In genomic region chr5:131740477-131740876, GRCh38 we compare ENCODE assay signal across 26 cellular contexts. TPM values are rescaled to one million over a fixed set of nuclear protein-coding genes. Genes with fewer than 3 reads are reported as not detected.
DNase-seq lines count a peak whose midpoint lies in the region; ATAC-seq, FAIRE-seq and TF ChIP-seq lines count a peak whose summit lies in the region.
"Had no signal": no experiment of that assay in that cellular context is flagged by ENCODE, and none has a peak within 500 bp of the region (broad histone marks: within the 10 kb centered on the region; RNA-seq: fewer than 3 reads in every experiment).

No MANE protein-coding gene starts in this region.

- H3K36me3 Mint-ChIP-seq in natural killer cell treated with Interleukin-12 subunit alpha and Interleukin-12 subunit beta and Interleukin-15 and Interleukin-18, amount 100 ng/mL, for 72 hours = no peaks in the 10 kb centered on the region

- FAIRE-seq in GM12892 (lab: Jason Lieb, UNC) (peak; percentile 70), K562 (lab: Jason Lieb, UNC) (no peak)
- FAIRE-seq: A204.1, GM12878, GM18507, GM19239 had no signal

- no peaks in the 10 kb centered on the region; the same call in none of the 2 replicates for H3K9me3 ChIP-seq in K562 (replicated peaks; ENCODE audit: control insufficient read depth, insufficient read depth, low read depth, low read length)
- H3K9me3 ChIP-seq: BE2C had no signal

- DNase-seq in GM12892 (ENCODE audit: insufficient read length) (no peak), K562 (ENCODE audit: extremely low read depth in 1 of 4, low spot score in 3 of 4) (no peak)
- DNase-seq in natural killer cell treated with Interleukin-12 subunit alpha and Interleukin-12 subunit beta and Interleukin-15 and Interleukin-18, amount 100 ng/mL, for 72 hours (ENCODE audit: low spot score) = no peak
- DNase-seq: 8988T; ACHN; BE2C; C1 segment of cervical spinal cord; CD4-positive, alpha-beta memory T cell; CD4-positive, CD25-positive, alpha-beta regulatory T cell; CD8-positive, alpha-beta memory T cell; COR-L47; DMS 273 treated with DMSO at 0.1 percent for 48 hours; DMS153; DMS53; DMS79; DND-41; EL; GDM1 had no signal

- no peak overlapping the region for H3K4me3 ChIP-seq in K562
- H3K4me3 ChIP-seq: BLaER1, GM12878 had no signal

- TF ChIP-seq EP300 in K562 (IDR thresholded peaks at IDR 0.05; ENCODE audit: low read length) = no peak

- no peak overlapping the region for H2AFZ ChIP-seq in K562 (ENCODE audit: low read depth, low read length)

- 93% methylated on average over 3 of the region's 3 CpGs for WGBS in K562 (ENCODE audit: insufficient coverage, low coverage, missing lambda C conversion rate)

- in situ Hi-C loops in K562 (cut with MboI) = no loop called here

- H3K4me2 ChIP-seq in K562 (ENCODE audit: insufficient read depth, low read length) = no peak overlapping the region
- H3K4me2 ChIP-seq: BLaER1 had no signal

- H3K9ac ChIP-seq in K562 (ENCODE audit: insufficient read depth in 1 of 2, low read depth in 2 of 2, low read length in 2 of 2) = no peak overlapping the region
- H3K9ac ChIP-seq: BLaER1 had no signal

- H3K27ac ChIP-seq in K562 (ENCODE audit: extremely low read depth, low read depth, low read length) = no peak overlapping the region
- H3K27ac ChIP-seq: BLaER1 had no signal

- no peaks in the 10 kb centered on the region for H3K27me3 Mint-ChIP-seq in natural killer cell treated with Interleukin-12 subunit alpha and Interleukin-12 subunit beta and Interleukin-15 and Interleukin-18, amount 100 ng/mL, for 72 hours
- H3K27me3 Mint-ChIP-seq: CD4-positive, alpha-beta memory T cell; CD4-positive, CD25-positive, alpha-beta regulatory T cell; CD8-positive, alpha-beta memory T cell had no signal

- POLR2A ChIA-PET in K562 (lab: Yijun Ruan, JAX) = no interaction called here

- intact Hi-C loops in K562 (cut with micrococcal nuclease) = no loop called here

- no TSS peak for BruUV-seq in K562 (replicated peaks; lab: Mats Ljungman, UMichigan)

- H3K79me2 ChIP-seq in K562 (ENCODE audit: control insufficient read depth, insufficient read depth, low read length) = peaks cover 71% of the 10 kb centered on the region

- no peaks in the 10 kb centered on the region for H3K9me3 Mint-ChIP-seq in natural killer cell treated with Interleukin-12 subunit alpha and Interleukin-12 subunit beta and Interleukin-15 and Interleukin-18, amount 100 ng/mL, for 72 hours
- H3K9me3 Mint-ChIP-seq: CD4-positive, alpha-beta memory T cell; CD8-positive, alpha-beta memory T cell had no signal

- no peak overlapping the region for H3K27ac Mint-ChIP-seq in natural killer cell treated with Interleukin-12 subunit alpha and Interleukin-12 subunit beta and Interleukin-15 and Interleukin-18, amount 100 ng/mL, for 72 hours
- H3K27ac Mint-ChIP-seq: CD4-positive, CD25-positive, alpha-beta regulatory T cell; CD8-positive, alpha-beta memory T cell had no signal

- H4K20me1 ChIP-seq in K562 (replicated peaks; ENCODE audit: control insufficient read depth, insufficient read depth, low read length) = no peaks in the 10 kb centered on the region

- ATAC-seq in K562 (no peak), GM19328 (IDR thresholded peaks at IDR 0.05; ENCODE audit: unreplicated experiment) (no peak), GM18907 (IDR thresholded peaks at IDR 0.05; ENCODE audit: unreplicated experiment) (no peak)
- ATAC-seq in natural killer cell treated with Interleukin-12 subunit alpha and Interleukin-12 subunit beta and Interleukin-15 and Interleukin-18, amount 100 ng/mL, for 72 hours = no peak
- ATAC-seq: GM12878 had no signal

- H3K27me3 ChIP-seq in K562 (ENCODE audit: control insufficient read depth in 2 of 2, insufficient read depth in 2 of 2, low read length in 2 of 2) = no peaks in the 10 kb centered on the region
- H3K27me3 ChIP-seq: BE2C, BLaER1 had no signal

- peaks cover 4 to 12% of the 10 kb centered on the region in 2 experiments; a peak in 3 of 5 replicates for H3K4me1 ChIP-seq in K562 (replicated peaks in 1 of 2; ENCODE audit: control insufficient read depth in 2 of 2, insufficient read depth in 2 of 2, low read length in 2 of 2)
- H3K4me1 ChIP-seq: BE2C, BLaER1 had no signal

- no peaks in the 10 kb centered on the region for H3K9me1 ChIP-seq in K562 (ENCODE audit: control insufficient read depth, insufficient read depth, low read length)

- no peak overlapping the region for H3K4me3 Mint-ChIP-seq in natural killer cell treated with Interleukin-12 subunit alpha and Interleukin-12 subunit beta and Interleukin-15 and Interleukin-18, amount 100 ng/mL, for 72 hours
- H3K4me3 Mint-ChIP-seq: CD14-positive monocyte; CD4-positive, alpha-beta memory T cell; CD4-positive, CD25-positive, alpha-beta regulatory T cell; CD8-positive, alpha-beta memory T cell had no signal

- peaks cover 5 to 9% of the 10 kb centered on the region in 2 donors for H3K4me1 Mint-ChIP-seq in natural killer cell treated with Interleukin-12 subunit alpha and Interleukin-12 subunit beta and Interleukin-15 and Interleukin-18, amount 100 ng/mL, for 72 hours (ENCODE audit: low read depth in 2 of 2)
- H3K4me1 Mint-ChIP-seq: CD14-positive monocyte had no signal

- no peak for TF ChIP-seq POLR2A in GM12892 (IDR thresholded peaks at IDR 0.05; ENCODE audit: low read depth, low read length)
- TF ChIP-seq POLR2A in K562 (conservative IDR thresholded peaks at IDR 0.05) = no peak

- CTCF ChIA-PET in K562 (lab: Yijun Ruan, JAX; ENCODE audit: low intra/inter-chr PET ratio) = no interaction called here

- peaks cover 79% of the 10 kb centered on the region for H3K36me3 ChIP-seq in K562 (ENCODE audit: control insufficient read depth, insufficient read depth, low read length)

- no peak for TF ChIP-seq CTCF in K562 (IDR thresholded peaks at IDR 0.05 in 2 of 3, conservative IDR thresholded peaks at IDR 0.05 in 1 of 3; ENCODE audit: insufficient read depth in 2 of 3, low read depth in 1 of 3, low read length in 3 of 3)

- no peak for TF ChIP-seq RAD21 in K562 (CRISPR knock-in tag; conservative IDR thresholded peaks at IDR 0.05 in 1 of 2, IDR thresholded peaks at IDR 0.05 in 1 of 2)

TF ChIP-seq in K562, 482 proteins besides CTCF, POLR2A, EP300 and RAD21 (continues in another document):
- TF ChIP-seq, protein P1, sequence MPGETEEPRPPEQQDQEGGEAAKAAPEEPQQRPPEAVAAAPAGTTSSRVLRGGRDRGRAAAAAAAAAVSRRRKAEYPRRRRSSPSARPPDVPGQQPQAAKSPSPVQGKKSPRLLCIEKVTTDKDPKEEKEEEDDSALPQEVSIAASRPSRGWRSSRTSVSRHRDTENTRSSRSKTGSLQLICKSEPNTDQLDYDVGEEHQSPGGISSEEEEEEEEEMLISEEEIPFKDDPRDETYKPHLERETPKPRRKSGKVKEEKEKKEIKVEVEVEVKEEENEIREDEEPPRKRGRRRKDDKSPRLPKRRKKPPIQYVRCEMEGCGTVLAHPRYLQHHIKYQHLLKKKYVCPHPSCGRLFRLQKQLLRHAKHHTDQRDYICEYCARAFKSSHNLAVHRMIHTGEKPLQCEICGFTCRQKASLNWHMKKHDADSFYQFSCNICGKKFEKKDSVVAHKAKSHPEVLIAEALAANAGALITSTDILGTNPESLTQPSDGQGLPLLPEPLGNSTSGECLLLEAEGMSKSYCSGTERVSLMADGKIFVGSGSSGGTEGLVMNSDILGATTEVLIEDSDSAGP (CRISPR knock-in tag; IDR thresholded peaks at IDR 0.05) = no peak
- TF ChIP-seq KAT7 (CRISPR knock-in tag; IDR thresholded peaks at IDR 0.05; ENCODE audit: borderline replicate concordance) (no peak), ETV1 (tag; conservative IDR thresholded peaks at IDR 0.05; ENCODE audit: low read depth) (no peak), ZNF23 (CRISPR knock-in tag; IDR thresholded peaks at IDR 0.05) (0 out of 2 replicates have a peak, but pooled peaks have one; percentile 9), BACH1 (tag; IDR thresholded peaks at IDR 0.05) (0 out of 2 replicates have a peak, but pooled peaks have one; percentile 25), NCOA1 (IDR thresholded peaks at IDR 0.05; ENCODE audit: low read depth) (no peak), GATAD2B (IDR thresholded peaks at IDR 0.05; ENCODE audit: borderline replicate concordance) (no peak), ZBTB7A (IDR thresholded peaks at IDR 0.05; ENCODE audit: borderline replicate concordance, control insufficient read depth, low read depth, low read length) (no peak)

RNA-seq across cellular contexts. Expression of gene FNIP1, which starts 56.3 kb away (rescaled TPM):
- 12.7 TPM for polyA plus RNA-seq in GM12892 (2012; ENCODE audit: missing spikeins)
- 66.1 and 149 TPM in 2 replicates for total RNA-seq in K562 (2011; cell fraction: chromatin; rRNA removed; ENCODE audit: low replicate concordance)
- total RNA-seq in K562 (2011; cell fraction: nucleolus; rRNA removed) = 49.7 and 55.7 TPM in 2 replicates
- total RNA-seq in K562 (2011; cell fraction: nucleoplasm; rRNA removed) = 73.5 and 100 TPM in 2 replicates
- total RNA-seq in K562 (2014; rRNA removed) (18.4 and 19.9 TPM in 2 replicates), K562 (2014; rRNA removed; fragmentation: Illumina TruSeq; extraction: Trizol) (22.1 and 26.4 TPM in 2 replicates), K562 (2015; rRNA removed; fragmentation: Illumina TruSeq; extraction: Trizol) (31.1 and 32.8 TPM in 2 replicates), K562 (2021) (22.1 and 24.6 TPM in 2 replicates)
- polyA plus RNA-seq in K562 (2011; rRNA removed) (17.9 and 19.7 TPM in 2 replicates), K562 (2014; fragmentation: Illumina TruSeq; extraction: Trizol) (10.3 and 10.7 TPM in 2 replicates), K562 (2014; fragmentation: Nextera tagmentation; extraction: Ambion mirVana) (1 to 10 TPM; 5.0 to 8.7 TPM), K562 (2014; rRNA removed) (9.4 and 12.0 TPM in 2 replicates)
- 5.5 and 9.3 TPM in 2 replicates for polyA plus RNA-seq in K562 (2011; cell fraction: cytosol; rRNA removed)
- 17.5 and 20.3 TPM in 2 replicates for polyA plus RNA-seq in K562 (2011; cell fraction: nucleus; rRNA removed)
- 7.5 and 10.7 TPM in 2 replicates for polyA plus RNA-seq in K562 (2012)
- polyA minus RNA-seq in K562 (2011; rRNA and poly(A)+ RNA removed) = 54.7 and 58.9 TPM in 2 replicates
- polyA minus RNA-seq in K562 (2011; cell fraction: cytosol; rRNA and poly(A)+ RNA removed) = 16.2 and 16.4 TPM in 2 replicates
- 48.3 and 63.5 TPM in 2 replicates for polyA minus RNA-seq in K562 (2011; cell fraction: nucleus; rRNA and poly(A)+ RNA removed)
- 10 to 100 TPM; 27.5 to 27.7 TPM for total RNA-seq in natural killer cell treated with Interleukin-12 subunit alpha and Interleukin-12 subunit beta and Interleukin-15 and Interleukin-18, amount 100 ng/mL, for 72 hours
